8 cellular contexts compared by ENCODE assay signal in genomic region chr21:33242846-33243245, GRCh38. TPM values are rescaled to one million over a fixed set of nuclear protein-coding genes. Genes with fewer than 3 reads are reported as not detected.
A peak's percentile ranks its signal among the peaks of the same experiment; 100 is the strongest.
DNase-seq lines count a peak whose midpoint lies in the region; ATAC-seq, FAIRE-seq and TF ChIP-seq lines count a peak whose summit lies in the region.
"Not testable (repeated sequence)": the region's sequence is repeated elsewhere in the genome, so short reads cannot be mapped to it uniquely, and the experiment has no call there.

No MANE protein-coding gene starts in this region.

- peak overlapping the region in 1 of 8 donors; percentile 89 for H3K4me3 Mint-ChIP-seq in CD4-positive, alpha-beta memory T cell
- not testable (repeated sequence) for H3K4me3 Mint-ChIP-seq in T-helper 17 cell; activated CD8-positive, alpha-beta T cell treated with anti-CD3 and anti-CD28 coated beads for 36 hours; activated naive CD8-positive, alpha-beta T cell treated with anti-CD3 and anti-CD28 coated beads for 36 hours
- peak overlapping the region; percentile 78 for H3K4me3 Mint-ChIP-seq in activated T-helper 17 cell treated with anti-CD3 and anti-CD28 coated beads, Interleukin-2, amount 50 U/mL, for 72 hours

- not testable (repeated sequence) for ATAC-seq in T-helper 17 cell; activated CD8-positive, alpha-beta T cell treated with anti-CD3 and anti-CD28 coated beads for 36 hours; activated T-helper 17 cell treated with anti-CD3 and anti-CD28 coated beads, Interleukin-2, amount 50 U/mL, for 72 hours (replicated peaks); HepG2

- H3K4me1 Mint-ChIP-seq in CD4-positive, alpha-beta memory T cell = peaks cover 71 to 91% (median 82%) of the 10 kb centered on the region in 4 donors
- peaks cover 62% of the 10 kb centered on the region for H3K4me1 Mint-ChIP-seq in T-helper 17 cell
- peaks cover 86% of the 10 kb centered on the region for H3K4me1 Mint-ChIP-seq in activated CD8-positive, alpha-beta T cell treated with anti-CD3 and anti-CD28 coated beads for 36 hours (ENCODE audit: low read depth)
- peaks cover 68% of the 10 kb centered on the region for H3K4me1 Mint-ChIP-seq in activated T-helper 17 cell treated with anti-CD3 and anti-CD28 coated beads, Interleukin-2, amount 50 U/mL, for 72 hours
- H3K4me1 Mint-ChIP-seq in activated naive CD8-positive, alpha-beta T cell treated with anti-CD3 and anti-CD28 coated beads for 36 hours = peaks cover 89% of the 10 kb centered on the region

- not testable (repeated sequence) for H3K9ac ChIP-seq in BLaER1; KMS-11; HepG2 (ENCODE audit: insufficient read depth, low read depth, low read length)

- not testable (repeated sequence) for H3K9me3 Mint-ChIP-seq in CD4-positive, alpha-beta memory T cell; activated CD8-positive, alpha-beta T cell treated with anti-CD3 and anti-CD28 coated beads for 36 hours; activated T-helper 17 cell treated with anti-CD3 and anti-CD28 coated beads, Interleukin-2, amount 50 U/mL, for 72 hours; activated naive CD8-positive, alpha-beta T cell treated with anti-CD3 and anti-CD28 coated beads for 36 hours

- not testable (repeated sequence) for TF ChIP-seq CTCF in KMS-11 (conservative IDR thresholded peaks at IDR 0.05; ENCODE audit: low read depth, low read length); activated CD8-positive, alpha-beta T cell treated with anti-CD3 and anti-CD28 coated beads for 36 hours (IDR thresholded peaks at IDR 0.05); HepG2 (CRISPR knock-in tag; IDR thresholded peaks at IDR 0.05)

- peak overlapping the region; percentile 78 for H3K27ac ChIP-seq in BLaER1
- not testable (repeated sequence) for H3K27ac ChIP-seq in CD4-positive, alpha-beta memory T cell (ENCODE audit: low read depth, low read length); KMS-11; HepG2 (ENCODE audit: extremely low read length, insufficient read depth, low read length)

- not testable (repeated sequence) for H3K4me3 ChIP-seq in BLaER1; CD4-positive, alpha-beta memory T cell (ENCODE audit: low read length in 2 of 2); KMS-11 (IDR thresholded peaks at IDR 0.05; ENCODE audit: insufficient read depth, low read depth, low read length); HepG2 (replicated peaks in 1 of 3; ENCODE audit: insufficient read depth in 1 of 3, low read depth in 2 of 3, low read length in 3 of 3)

- intact Hi-C loops in CD4-positive, alpha-beta memory T cell (cut with micrococcal nuclease); activated CD8-positive, alpha-beta T cell treated with anti-CD3 and anti-CD28 coated beads for 36 hours (cut with micrococcal nuclease); HepG2 (cut with micrococcal nuclease; ENCODE audit: unreplicated experiment): not testable (repeated sequence)

- FAIRE-seq in HepG2 (lab: Jason Lieb, UNC) = not testable (repeated sequence)

- peaks cover 40% of the 10 kb centered on the region for H3K79me2 ChIP-seq in KMS-11 (ENCODE audit: insufficient read depth, low read depth)
- not testable (repeated sequence) for H3K79me2 ChIP-seq in HepG2 (ENCODE audit: insufficient read depth, low read length)

- in situ Hi-C loops in HepG2 (cut with HindIII; ENCODE audit: extremely low pct_ligation_motif_present, low pct_unique_long_range_greater_than_20kb) = not testable (repeated sequence)

- not testable (repeated sequence) for TF ChIP-seq RAD21 in HepG2 (CRISPR knock-in tag; IDR thresholded peaks at IDR 0.05)

- H3K36me3 ChIP-seq in BLaER1 = peaks cover 48% of the 10 kb centered on the region
- H3K36me3 ChIP-seq in CD4-positive, alpha-beta memory T cell (ENCODE audit: insufficient read depth, low read length) = peaks cover 28% of the 10 kb centered on the region
- H3K36me3 ChIP-seq in KMS-11 (ENCODE audit: insufficient read depth) = not testable (repeated sequence)
- H3K36me3 ChIP-seq in HepG2 (replicated peaks in 1 of 2; ENCODE audit: control insufficient read depth in 1 of 2, insufficient read depth in 2 of 2, low read length in 2 of 2) = peaks cover 1 to 22% of the 10 kb centered on the region in 2 experiments

- H3K27ac Mint-ChIP-seq in CD4-positive, alpha-beta memory T cell = peak overlapping the region in 5 of 7 donors; percentile 7 to 96 (median 74)
- H3K27ac Mint-ChIP-seq in T-helper 17 cell = peak overlapping the region; percentile 91
- H3K27ac Mint-ChIP-seq in activated CD8-positive, alpha-beta T cell treated with anti-CD3 and anti-CD28 coated beads for 36 hours = peak overlapping the region; percentile 97
- not testable (repeated sequence) for H3K27ac Mint-ChIP-seq in activated T-helper 17 cell treated with anti-CD3 and anti-CD28 coated beads, Interleukin-2, amount 50 U/mL, for 72 hours
- peak overlapping the region; percentile 99 for H3K27ac Mint-ChIP-seq in activated naive CD8-positive, alpha-beta T cell treated with anti-CD3 and anti-CD28 coated beads for 36 hours

- POLR2A ChIA-PET in CD4-positive, alpha-beta memory T cell (lab: Charles Lee; ENCODE audit: partially characterized antibody) = interaction anchor here (1.0 to 4.2 kb wide), 5 partner anchors 12 to 119 kb away, joined by 3 to 19 read pairs (median 6); partner anchors contain the start of genes IFNAR2 and IL10RB
- POLR2A ChIA-PET in activated CD8-positive, alpha-beta T cell treated with anti-CD3 and anti-CD28 coated beads for 36 hours (lab: Charles Lee) = not testable (repeated sequence)
- POLR2A ChIA-PET in HepG2 (lab: Yijun Ruan, JAX) = interaction anchor here (0.7 kb wide), 1 partner anchor 8 kb away, joined by 3 read pairs; no protein-coding TSS in a partner anchor

- not testable (repeated sequence) for H3K9me3 ChIP-seq in BLaER1; CD4-positive, alpha-beta memory T cell (ENCODE audit: control insufficient read depth in 1 of 2, low read length in 2 of 2); T-helper 17 cell (ENCODE audit: control insufficient read depth, low read length, poor library complexity, severe bottlenecking); HepG2 (ENCODE audit: low read length)

- CTCF ChIA-PET in CD4-positive, alpha-beta memory T cell (lab: Charles Lee; ENCODE audit: partially characterized antibody) = interaction anchor here (3.7 kb wide), 1 partner anchor 118 kb away, joined by 15 read pairs; no protein-coding TSS in a partner anchor
- CTCF ChIA-PET in activated CD8-positive, alpha-beta T cell treated with anti-CD3 and anti-CD28 coated beads for 36 hours (lab: Charles Lee); HepG2 (lab: Yijun Ruan, JAX; ENCODE audit: low intra/inter-chr PET ratio, low total read pairs): not testable (repeated sequence)

- H2AFZ ChIP-seq in KMS-11 (ENCODE audit: low read depth); HepG2 (ENCODE audit: low read length): not testable (repeated sequence)

- H3K36me3 Mint-ChIP-seq in CD4-positive, alpha-beta memory T cell = peaks cover 47 to 63% of the 10 kb centered on the region in 2 donors
- peaks cover 18% of the 10 kb centered on the region for H3K36me3 Mint-ChIP-seq in T-helper 17 cell (ENCODE audit: low read depth)
- H3K36me3 Mint-ChIP-seq in activated CD8-positive, alpha-beta T cell treated with anti-CD3 and anti-CD28 coated beads for 36 hours (ENCODE audit: low read depth) = peaks cover 57% of the 10 kb centered on the region
- peaks cover 72% of the 10 kb centered on the region for H3K36me3 Mint-ChIP-seq in activated T-helper 17 cell treated with anti-CD3 and anti-CD28 coated beads, Interleukin-2, amount 50 U/mL, for 72 hours (ENCODE audit: low read depth)
- H3K36me3 Mint-ChIP-seq in activated naive CD8-positive, alpha-beta T cell treated with anti-CD3 and anti-CD28 coated beads for 36 hours = peaks cover 74% of the 10 kb centered on the region

- not testable (repeated sequence) for BruUV-seq in HepG2 (replicated peaks; lab: Mats Ljungman, UMichigan)

- 99% methylated on average over 7 of the region's 8 CpGs for WGBS in HepG2 (ENCODE audit: low lambda C conversion rate)

- not testable (repeated sequence) for TF ChIP-seq EP300 in HepG2 (IDR thresholded peaks at IDR 0.05; ENCODE audit: low read depth in 2 of 2, low read length in 2 of 2); HepG2 (CRISPR knock-in tag; IDR thresholded peaks at IDR 0.05; ENCODE audit: borderline replicate concordance)

- H4K20me1 ChIP-seq in BLaER1; KMS-11 (ENCODE audit: insufficient read depth); HepG2 (ENCODE audit: insufficient read depth, low read length): not testable (repeated sequence)

- peak overlapping the region; percentile 88 for H3K4me2 ChIP-seq in BLaER1
- H3K4me2 ChIP-seq in KMS-11 = peak overlapping the region; percentile 46; the same call in 1 of the 2 replicates
- not testable (repeated sequence) for H3K4me2 ChIP-seq in HepG2 (ENCODE audit: low read depth, low read length)

- not testable (repeated sequence) for H3K27me3 ChIP-seq in BLaER1; CD4-positive, alpha-beta memory T cell (ENCODE audit: insufficient read depth, low read length); KMS-11 (ENCODE audit: insufficient read depth, low read depth); HepG2 (ENCODE audit: control insufficient read depth in 1 of 2, insufficient read depth in 2 of 2, low read length in 2 of 2)

- TF ChIP-seq POLR2A in HepG2 (IDR thresholded peaks at IDR 0.05; ENCODE audit: insufficient read depth in 1 of 2, low read depth in 2 of 2, low read length in 2 of 2) = not testable (repeated sequence)

- not testable (repeated sequence) for H3K27me3 Mint-ChIP-seq in CD4-positive, alpha-beta memory T cell; T-helper 17 cell; activated CD8-positive, alpha-beta T cell treated with anti-CD3 and anti-CD28 coated beads for 36 hours; activated T-helper 17 cell treated with anti-CD3 and anti-CD28 coated beads, Interleukin-2, amount 50 U/mL, for 72 hours; activated naive CD8-positive, alpha-beta T cell treated with anti-CD3 and anti-CD28 coated beads for 36 hours

- not testable (repeated sequence) for DNase-seq in CD4-positive, alpha-beta memory T cell; T-helper 17 cell; activated CD8-positive, alpha-beta T cell treated with anti-CD3 and anti-CD28 coated beads for 36 hours; activated naive CD8-positive, alpha-beta T cell treated with anti-CD3 and anti-CD28 coated beads for 36 hours; HepG2 (ENCODE audit: low spot score)

- H3K4me1 ChIP-seq in BLaER1 (peaks cover 68% of the 10 kb centered on the region), KMS-11 (ENCODE audit: low read depth, poor library complexity, severe bottlenecking) (peaks cover 78% of the 10 kb centered on the region), HepG2 (ENCODE audit: insufficient read depth, low read length) (peaks cover 24% of the 10 kb centered on the region)
- H3K4me1 ChIP-seq in CD4-positive, alpha-beta memory T cell (ENCODE audit: insufficient read depth, low read length) = peaks cover 96% of the 10 kb centered on the region

RNA-seq across cellular contexts. Expression of gene IFNAR2, which starts 13.1 kb away (rescaled TPM):
- total RNA-seq in CD4-positive, alpha-beta memory T cell = 10 to 100 TPM; 76.5 to 77.7 TPM
- polyA plus RNA-seq in CD4-positive, alpha-beta memory T cell = 10 to 100 TPM; 78.0 to 81.1 TPM
- 10 to 100 TPM; 40.5 to 48.1 TPM for total RNA-seq in T-helper 17 cell
- total RNA-seq in activated CD8-positive, alpha-beta T cell treated with anti-CD3 and anti-CD28 coated beads for 36 hours = 10 to 100 TPM; 34.3 to 38.6 TPM
- total RNA-seq in activated T-helper 17 cell treated with anti-CD3 and anti-CD28 coated beads, Interleukin-2, amount 50 U/mL, for 72 hours = 10 to 100 TPM; 34.6 to 35.4 TPM
- total RNA-seq in activated naive CD8-positive, alpha-beta T cell treated with anti-CD3 and anti-CD28 coated beads for 36 hours = 10 to 100 TPM; 36.9 to 43.7 TPM
- 5.1 TPM in 2 replicates for total RNA-seq in HepG2 (2016; rRNA removed; fragmentation: Illumina TruSeq; extraction: Trizol)
- total RNA-seq in HepG2 (2016; cell fraction: cytosol; rRNA removed; fragmentation: Illumina TruSeq; extraction: Trizol; ENCODE audit: low read depth) = 8.0 and 10.6 TPM in 2 replicates
- total RNA-seq in HepG2 (2016; cell fraction: insoluble cytoplasmic fraction; rRNA removed; fragmentation: Illumina TruSeq; extraction: Trizol) = 5.5 and 7.2 TPM in 2 replicates
- total RNA-seq in HepG2 (2016; cell fraction: membrane; rRNA removed; fragmentation: Illumina TruSeq; extraction: Trizol) = 11.6 and 12.1 TPM in 2 replicates
- 10.4 and 11.8 TPM in 2 replicates for total RNA-seq in HepG2 (2016; cell fraction: nucleus; rRNA removed; fragmentation: Illumina TruSeq; extraction: Trizol)
- polyA plus RNA-seq in HepG2 (2011; rRNA removed) = 22.7 and 24.1 TPM in 2 replicates
- polyA plus RNA-seq in HepG2 (2011; cell fraction: cytosol; rRNA removed) = 9.2 and 17.6 TPM in 2 replicates
- 6.2 and 9.8 TPM in 2 replicates for polyA plus RNA-seq in HepG2 (2011; cell fraction: nucleus; rRNA removed)
- polyA plus RNA-seq in HepG2 (2012) = 17.1 and 17.4 TPM in 2 replicates
- polyA plus RNA-seq in HepG2 (2016; cell fraction: cytosol; fragmentation: Illumina TruSeq; extraction: Trizol; ENCODE audit: low read depth) = 23.1 and 23.9 TPM in 2 replicates
- polyA plus RNA-seq in HepG2 (2016; cell fraction: insoluble cytoplasmic fraction; fragmentation: Illumina TruSeq; extraction: Trizol; ENCODE audit: low read depth) = 12.2 and 18.4 TPM in 2 replicates
- 23.8 and 24.7 TPM in 2 replicates for polyA plus RNA-seq in HepG2 (2016; cell fraction: membrane; fragmentation: Illumina TruSeq; extraction: Trizol; ENCODE audit: low read depth)
- 25.5 and 26.4 TPM in 2 replicates for polyA plus RNA-seq in HepG2 (2016; cell fraction: nucleus; fragmentation: Illumina TruSeq; extraction: Trizol; ENCODE audit: insufficient read depth, low read depth)
- 7.5 and 12.0 TPM in 2 replicates for polyA minus RNA-seq in HepG2 (2011; rRNA and poly(A)+ RNA removed; ENCODE audit: low replicate concordance)
- polyA minus RNA-seq in HepG2 (2011; cell fraction: cytosol; rRNA and poly(A)+ RNA removed) = 6.8 and 9.2 TPM in 2 replicates
- polyA minus RNA-seq in HepG2 (2011; cell fraction: nucleus; rRNA and poly(A)+ RNA removed) = 12.5 and 21.0 TPM in 2 replicates

RNA-seq across cellular contexts. Expression of gene IL10RB, which starts 23.3 kb away (rescaled TPM):
- 10 to 100 TPM; 30.6 to 36.4 TPM for total RNA-seq in CD4-positive, alpha-beta memory T cell
- 10 to 100 TPM; 53.3 to 61.8 TPM for polyA plus RNA-seq in CD4-positive, alpha-beta memory T cell
- total RNA-seq in T-helper 17 cell (10 to 100 TPM; 17.0 to 18.9 TPM), HepG2 (2016; rRNA removed; fragmentation: Illumina TruSeq; extraction: Trizol) (10.7 and 17.4 TPM in 2 replicates)
- 10 to 100 TPM; 25.0 to 30.5 TPM for total RNA-seq in activated CD8-positive, alpha-beta T cell treated with anti-CD3 and anti-CD28 coated beads for 36 hours
- 10 to 100 TPM; 30.1 to 46.7 TPM for total RNA-seq in activated T-helper 17 cell treated with anti-CD3 and anti-CD28 coated beads, Interleukin-2, amount 50 U/mL, for 72 hours
- total RNA-seq in activated naive CD8-positive, alpha-beta T cell treated with anti-CD3 and anti-CD28 coated beads for 36 hours = 10 to 100 TPM; 25.3 to 25.9 TPM
- 6.5 and 7.9 TPM in 2 replicates for total RNA-seq in HepG2 (2016; cell fraction: cytosol; rRNA removed; fragmentation: Illumina TruSeq; extraction: Trizol; ENCODE audit: low read depth)
- 11.7 and 17.3 TPM in 2 replicates for total RNA-seq in HepG2 (2016; cell fraction: insoluble cytoplasmic fraction; rRNA removed; fragmentation: Illumina TruSeq; extraction: Trizol)
- 13.3 and 14.5 TPM in 2 replicates for total RNA-seq in HepG2 (2016; cell fraction: membrane; rRNA removed; fragmentation: Illumina TruSeq; extraction: Trizol)
- total RNA-seq in HepG2 (2016; cell fraction: nucleus; rRNA removed; fragmentation: Illumina TruSeq; extraction: Trizol) = 13.1 and 13.5 TPM in 2 replicates
- polyA plus RNA-seq in HepG2 (2011; rRNA removed) = 18.2 and 19.1 TPM in 2 replicates
- polyA plus RNA-seq in HepG2 (2011; cell fraction: cytosol; rRNA removed) = 15.4 and 21.8 TPM in 2 replicates
- 5.0 and 8.8 TPM in 2 replicates for polyA plus RNA-seq in HepG2 (2011; cell fraction: nucleus; rRNA removed)
- 10.7 and 14.3 TPM in 2 replicates for polyA plus RNA-seq in HepG2 (2012)
- polyA plus RNA-seq in HepG2 (2016; cell fraction: cytosol; fragmentation: Illumina TruSeq; extraction: Trizol; ENCODE audit: low read depth) = 7.2 and 7.5 TPM in 2 replicates
- polyA plus RNA-seq in HepG2 (2016; cell fraction: insoluble cytoplasmic fraction; fragmentation: Illumina TruSeq; extraction: Trizol; ENCODE audit: low read depth) = 9.4 and 9.8 TPM in 2 replicates
- polyA plus RNA-seq in HepG2 (2016; cell fraction: membrane; fragmentation: Illumina TruSeq; extraction: Trizol; ENCODE audit: low read depth) = 10.5 and 10.9 TPM in 2 replicates
- 18.7 and 19.3 TPM in 2 replicates for polyA plus RNA-seq in HepG2 (2016; cell fraction: nucleus; fragmentation: Illumina TruSeq; extraction: Trizol; ENCODE audit: insufficient read depth, low read depth)
- polyA minus RNA-seq in HepG2 (2011; rRNA and poly(A)+ RNA removed; ENCODE audit: low replicate concordance) = 31.7 and 32.4 TPM in 2 replicates
- 11.4 and 11.6 TPM in 2 replicates for polyA minus RNA-seq in HepG2 (2011; cell fraction: cytosol; rRNA and poly(A)+ RNA removed)
- 9.3 and 10.9 TPM in 2 replicates for polyA minus RNA-seq in HepG2 (2011; cell fraction: nucleus; rRNA and poly(A)+ RNA removed)
